Comparison of ENCODE assay signal across 8 cellular contexts in the genomic region with DNA sequence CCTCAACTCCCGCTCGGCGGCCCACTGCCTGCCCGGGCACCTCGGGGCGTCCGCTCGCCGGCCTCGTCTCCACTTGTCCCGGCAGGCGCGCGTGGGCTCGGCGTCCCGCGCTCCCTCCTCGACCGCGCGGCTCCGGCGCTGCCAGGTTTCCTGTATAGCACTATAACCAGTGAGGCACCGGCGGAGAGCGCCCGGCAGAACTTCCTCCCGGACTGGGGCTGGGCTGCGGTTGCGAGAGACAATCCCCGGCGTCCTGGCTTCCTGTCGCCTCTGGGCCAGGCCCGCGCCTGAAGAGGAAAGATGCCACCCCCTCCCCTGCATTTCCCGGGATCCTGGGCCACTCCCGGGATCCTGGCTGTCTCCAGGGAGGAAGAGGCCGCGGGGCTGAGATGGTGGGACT.
A peak's percentile ranks its signal among the peaks of the same experiment; 100 is the strongest.
DNase-seq lines count a peak whose midpoint lies in the region; ATAC-seq and TF ChIP-seq lines count a peak whose summit lies in the region.

No MANE protein-coding gene starts in this region.

- CTCF ChIA-PET in activated CD4-positive, alpha-beta T cell treated with anti-CD3 and anti-CD28 coated beads for 36 hours (lab: Charles Lee): interaction anchor here (0.6 kb wide), 1 partner anchor 222 kb away, joined by 3 read pairs; no protein-coding TSS in a partner anchor

- DNase-seq in activated CD4-positive, alpha-beta T cell treated with anti-CD3 and anti-CD28 coated beads for 36 hours: peak; percentile 71
- no peak for DNase-seq in activated CD4-positive, alpha-beta T cell treated with anti-CD3 and anti-CD28 coated beads for 1 hour
- DNase-seq in T-helper 2 cell treated with Interferon-gamma antibody and Interleukin-4, amounts not matched to agents 5 μg/mL and 100 μg/mL, for 36 hours (ENCODE audit: low spot score): peak; percentile 53
- DNase-seq in memory B cell (ENCODE audit: low spot score in 2 of 2) (no peak), upper lobe of left lung (peak; percentile 90 to 92), DMS114 treated with DMSO at 0.1 percent for 48 hours (lab: John Stamatoyannopoulos, UW; ENCODE audit: unreplicated experiment) (no peak)

- TF ChIP-seq EP300 in upper lobe of left lung (IDR thresholded peaks at IDR 0.05): no peak

- H3K4me1 ChIP-seq in upper lobe of left lung: peaks cover 50 to 60% (median 58%) of the 10 kb centered on the region in 4 donors

- no peaks in the 10 kb centered on the region for H3K9me3 ChIP-seq in upper lobe of left lung

- H3K27ac Mint-ChIP-seq in activated CD4-positive, alpha-beta T cell treated with anti-CD3 and anti-CD28 coated beads for 36 hours: no peak overlapping the region
- no peak overlapping the region for H3K27ac Mint-ChIP-seq in T-helper 2 cell treated with Interferon-gamma antibody and Interleukin-4, amounts not matched to agents 5 μg/mL and 100 μg/mL, for 36 hours
- H3K27ac Mint-ChIP-seq in dendritic cell treated with granulocyte-macrophage colony-stimulating factor and Interleukin-4, amounts not matched to agents 40 ng/mL and 50 ng/mL, for 4 days: peak overlapping the region; percentile 95
- no peak overlapping the region for H3K27ac Mint-ChIP-seq in memory B cell

- H3K36me3 ChIP-seq in upper lobe of left lung: peaks cover 0 to 41% (median 29%) of the 10 kb centered on the region in 4 donors

- no peaks in the 10 kb centered on the region for H3K9me3 Mint-ChIP-seq in activated CD4-positive, alpha-beta T cell treated with anti-CD3 and anti-CD28 coated beads for 36 hours (ENCODE audit: low read depth)
- no peaks in the 10 kb centered on the region for H3K9me3 Mint-ChIP-seq in T-helper 2 cell treated with Interferon-gamma antibody and Interleukin-4, amounts not matched to agents 5 μg/mL and 100 μg/mL, for 36 hours
- no peaks in the 10 kb centered on the region for H3K9me3 Mint-ChIP-seq in dendritic cell treated with granulocyte-macrophage colony-stimulating factor and Interleukin-4, amounts not matched to agents 40 ng/mL and 50 ng/mL, for 4 days
- H3K9me3 Mint-ChIP-seq in memory B cell: no peaks in the 10 kb centered on the region

- peaks cover 34% of the 10 kb centered on the region for H3K4me1 Mint-ChIP-seq in activated CD4-positive, alpha-beta T cell treated with anti-CD3 and anti-CD28 coated beads for 36 hours
- H3K4me1 Mint-ChIP-seq in T-helper 2 cell treated with Interferon-gamma antibody and Interleukin-4, amounts not matched to agents 5 μg/mL and 100 μg/mL, for 36 hours (ENCODE audit: low read depth): peaks cover 13% of the 10 kb centered on the region
- H3K4me1 Mint-ChIP-seq in dendritic cell treated with granulocyte-macrophage colony-stimulating factor and Interleukin-4, amounts not matched to agents 40 ng/mL and 50 ng/mL, for 4 days (ENCODE audit: low read depth): peaks cover 57% of the 10 kb centered on the region
- H3K4me1 Mint-ChIP-seq in memory B cell: peaks cover 16% of the 10 kb centered on the region

- H3K27me3 ChIP-seq in upper lobe of left lung: no peaks in the 10 kb centered on the region

- no peak for TF ChIP-seq POLR2A in upper lobe of left lung (IDR thresholded peaks at IDR 0.05)

- H3K27ac ChIP-seq in upper lobe of left lung: peak overlapping the region; percentile 90 to 96 (median 91)

- intact Hi-C loops in activated CD4-positive, alpha-beta T cell treated with anti-CD3 and anti-CD28 coated beads for 36 hours (cut with DNase I, micrococcal nuclease): loop anchor here in 1 of 2 experiments (1.0 to 2.0 kb wide), 2 partner anchors 137 to 275 kb away; a partner anchor contains a TSS
- intact Hi-C loops in dendritic cell treated with granulocyte-macrophage colony-stimulating factor and Interleukin-4, amounts not matched to agents 40 ng/mL and 50 ng/mL, for 4 days (cut with micrococcal nuclease): no loop called here

- POLR2A ChIA-PET in activated CD4-positive, alpha-beta T cell treated with anti-CD3 and anti-CD28 coated beads for 36 hours (lab: Charles Lee): no interaction called here

- peaks cover 8% of the 10 kb centered on the region for H3K36me3 Mint-ChIP-seq in activated CD4-positive, alpha-beta T cell treated with anti-CD3 and anti-CD28 coated beads for 36 hours (ENCODE audit: low read depth)
- peaks cover 20% of the 10 kb centered on the region for H3K36me3 Mint-ChIP-seq in T-helper 2 cell treated with Interferon-gamma antibody and Interleukin-4, amounts not matched to agents 5 μg/mL and 100 μg/mL, for 36 hours (ENCODE audit: low read depth)
- peaks cover 93% of the 10 kb centered on the region for H3K36me3 Mint-ChIP-seq in dendritic cell treated with granulocyte-macrophage colony-stimulating factor and Interleukin-4, amounts not matched to agents 40 ng/mL and 50 ng/mL, for 4 days (ENCODE audit: low read depth)
- peaks cover 5% of the 10 kb centered on the region for H3K36me3 Mint-ChIP-seq in memory B cell

- TF ChIP-seq CTCF in upper lobe of left lung (IDR thresholded peaks at IDR 0.05): no peak

- peak overlapping the region; percentile 64 for H3K4me3 Mint-ChIP-seq in activated CD4-positive, alpha-beta T cell treated with anti-CD3 and anti-CD28 coated beads for 36 hours
- H3K4me3 Mint-ChIP-seq in T-helper 2 cell treated with Interferon-gamma antibody and Interleukin-4, amounts not matched to agents 5 μg/mL and 100 μg/mL, for 36 hours: peak overlapping the region; percentile 45
- peak overlapping the region; percentile 83 for H3K4me3 Mint-ChIP-seq in dendritic cell treated with granulocyte-macrophage colony-stimulating factor and Interleukin-4, amounts not matched to agents 40 ng/mL and 50 ng/mL, for 4 days
- H3K4me3 Mint-ChIP-seq in memory B cell: peak overlapping the region; percentile 78

- peak; percentile 28 for ATAC-seq in activated CD4-positive, alpha-beta T cell treated with anti-CD3 and anti-CD28 coated beads for 36 hours
- ATAC-seq in memory B cell (ENCODE audit: low read depth) (no peak), upper lobe of left lung (ENCODE audit: low FRiP score in 2 of 2) (peak; percentile 47 to 49), HG02970 (IDR thresholded peaks at IDR 0.05; ENCODE audit: low FRiP score, unreplicated experiment) (no peak)

- H3K27me3 Mint-ChIP-seq in activated CD4-positive, alpha-beta T cell treated with anti-CD3 and anti-CD28 coated beads for 36 hours: peaks cover 19% of the 10 kb centered on the region
- peaks cover 14% of the 10 kb centered on the region for H3K27me3 Mint-ChIP-seq in T-helper 2 cell treated with Interferon-gamma antibody and Interleukin-4, amounts not matched to agents 5 μg/mL and 100 μg/mL, for 36 hours (ENCODE audit: low read depth)
- no peaks in the 10 kb centered on the region for H3K27me3 Mint-ChIP-seq in dendritic cell treated with granulocyte-macrophage colony-stimulating factor and Interleukin-4, amounts not matched to agents 40 ng/mL and 50 ng/mL, for 4 days
- H3K27me3 Mint-ChIP-seq in memory B cell: no peaks in the 10 kb centered on the region

- H3K4me3 ChIP-seq in upper lobe of left lung: peak overlapping the region; percentile 58 to 81 (median 66)

- WGBS in upper lobe of left lung, 2 donors: 2% methylated on average over 8 of the region's 40 CpGs; no CpG with 5 or more reads in 1 of the 2 donors

Comparison
In these comparisons a context has a peak if more than half of its experiments do, and no peak if none do; other contexts are left out.
1. DNase-seq: peak in activated CD4-positive, alpha-beta T cell treated with anti-CD3 and anti-CD28 coated beads for 36 hours (single experiment), T-helper 2 cell treated with Interferon-gamma antibody and Interleukin-4, amounts not matched to agents 5 μg/mL and 100 μg/mL, for 36 hours (single experiment) and upper lobe of left lung (2 of 2); none in activated CD4-positive, alpha-beta T cell treated with anti-CD3 and anti-CD28 coated beads for 1 hour (single experiment), memory B cell (0 of 2) and DMS114 treated with DMSO at 0.1 percent for 48 hours (single experiment).
2. ATAC-seq: peak in activated CD4-positive, alpha-beta T cell treated with anti-CD3 and anti-CD28 coated beads for 36 hours (single experiment) and upper lobe of left lung (2 of 2); none in memory B cell (single experiment) and HG02970 (single experiment).
3. Peak in every context shown above with its lines, with median percentiles within 50 percentile points of each other: H3K4me3 Mint-ChIP-seq.